Comparison of ENCODE assay signal across 25 cellular contexts in genomic region chr9:18163146-18163545, GRCh38.
"Had no signal": no experiment of that assay in that cellular context is flagged by ENCODE, and none has a peak within 500 bp of the region (broad histone marks: within the 10 kb centered on the region; RNA-seq: fewer than 3 reads in every experiment).

No MANE protein-coding gene starts in this region.

- H3K9me3 ChIP-seq: ascending aorta, breast epithelium, colonic mucosa had no signal

- H3K4me1 ChIP-seq: ascending aorta, breast epithelium, colonic mucosa had no signal

- ATAC-seq: activated CD4-positive, alpha-beta T cell treated with anti-CD3 and anti-CD28 coated beads for 36 hours; activated naive CD4-positive, alpha-beta T cell treated with anti-CD3 and anti-CD28 coated beads, Interleukin-2, amount 50 U/mL, for 72 hours; activated T-cell treated with anti-CD3 and anti-CD28 coated beads, Interleukin-2, amount 50 U/mL, for 72 hours had no signal

- DNase-seq: activated CD4-positive, alpha-beta memory T cell treated with anti-CD3 and anti-CD28 coated beads, Interleukin-2, amount 10 ng/mL, durations not matched to agents 7 days and 5 days; activated CD4-positive, alpha-beta T cell treated with anti-CD3 and anti-CD28 coated beads for 36 hours; activated CD4-positive, alpha-beta T cell treated with anti-CD3 and anti-CD28 coated beads, Interleukin-2, amount 10 ng/mL, durations not matched to agents 24 days and 14 days; activated CD4-positive, alpha-beta T cell treated with anti-CD3 and anti-CD28 coated beads, Interleukin-2, amount 50 U/mL, for 4 hours; activated CD4-positive, CD25-positive, alpha-beta regulatory T cell; activated CD4-positive, CD25-positive, alpha-beta regulatory T cell treated with anti-CD3 and anti-CD28 coated beads, Interleukin-2, amount 50 U/mL, for 72 hours; activated CD8-positive, alpha-beta memory T cell treated with anti-CD3 and anti-CD28 coated beads, Interleukin-2, amount 50 U/mL, for 48 hours; activated gamma-delta T cell; activated naive CD4-positive, alpha-beta T cell; activated naive CD4-positive, alpha-beta T cell treated with anti-CD3 and anti-CD28 coated beads, Interleukin-2, amount 10 ng/mL, durations not matched to agents 7 days and 5 days; activated naive CD8-positive, alpha-beta T cell treated with anti-CD3 and anti-CD28 coated beads, Interleukin-2, amount 10 ng/mL, durations not matched to agents 7 days and 5 days; activated T-cell treated with anti-CD3 and anti-CD28 coated beads for 4 hours; activated T-cell treated with anti-CD3 and anti-CD28 coated beads, Interleukin-2, amount 50 U/mL, for 24 hours; activated T-cell treated with anti-CD3 and anti-CD28 coated beads, Interleukin-2, amount 50 U/mL, for 72 hours; central memory CD4-positive, alpha-beta T cell; cerebellar nuclear complex; colonic mucosa; effector CD8-positive, alpha-beta T cell; foreskin fibroblast; T-helper 2 cell had no signal

- H3K36me3 ChIP-seq: ascending aorta, breast epithelium, cardiac muscle cell, colonic mucosa had no signal

- H3K27ac ChIP-seq: ascending aorta, breast epithelium, cardiac muscle cell, colonic mucosa, epithelial cell of prostate had no signal

- H3K4me3 ChIP-seq: ascending aorta, breast epithelium, cardiac muscle cell, colonic mucosa had no signal

- H3K27me3 ChIP-seq: ascending aorta, breast epithelium, colonic mucosa had no signal
